ENCODE assay signal across 24 cellular contexts in the genomic region with DNA sequence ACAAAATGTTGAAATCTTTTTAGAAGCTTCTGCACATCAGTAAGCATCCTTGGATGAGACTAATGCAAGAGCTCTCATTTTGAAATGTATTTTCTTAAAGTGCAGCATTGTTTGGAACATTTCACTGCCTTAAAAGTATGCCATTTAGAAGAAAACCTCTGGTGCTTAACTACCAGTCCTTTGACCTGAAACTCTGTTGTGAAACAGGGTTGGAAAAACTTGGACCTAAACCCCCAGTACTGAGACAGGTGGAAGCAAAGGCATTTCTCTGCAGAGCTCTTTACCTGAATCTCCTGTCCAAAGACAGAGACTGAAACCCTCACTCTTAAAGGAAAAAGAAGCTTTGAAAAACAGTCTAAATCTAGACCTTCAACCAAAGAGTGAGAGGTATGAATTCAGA.
"Had no signal": no experiment of that assay in that cellular context is flagged by ENCODE, and none has a peak within 500 bp of the region (broad histone marks: within the 10 kb centered on the region; RNA-seq: fewer than 3 reads in every experiment).

No MANE protein-coding gene starts in this region.

- H3K27ac ChIP-seq: coronary artery, dorsolateral prefrontal cortex, epithelial cell of prostate, esophagus muscularis mucosa, foreskin keratinocyte, gastroesophageal sphincter, heart left ventricle, hepatocyte, left ventricle myocardium inferior, lower lobe of right lung had no signal

- DNase-seq: dermis blood vessel endothelial cell; dorsolateral prefrontal cortex; effector CD4-positive, alpha-beta T cell; effector memory CD8-positive, alpha-beta T cell; endodermal cell; foreskin keratinocyte; heart left ventricle; hypothalamus; immature natural killer cell; islet precursor cell; left cardiac atrium; left ventricle myocardium inferior; lower lobe of right lung; mesenchymal stem cell; mucosa of descending colon had no signal

- H3K4me3 ChIP-seq: coronary artery, dorsolateral prefrontal cortex, esophagus muscularis mucosa, gastroesophageal sphincter, heart left ventricle, hepatocyte, left ventricle myocardium inferior, lower lobe of right lung, mucosa of descending colon had no signal

- H3K4me1 Mint-ChIP-seq: endodermal cell, immature natural killer cell had no signal

- ATAC-seq: effector memory CD8-positive, alpha-beta T cell; foreskin keratinocyte; gastroesophageal sphincter; heart left ventricle; left cardiac atrium; lower lobe of right lung; mucosa of descending colon had no signal

- H3K79me2 ChIP-seq: hepatocyte had no signal

- FAIRE-seq: colon, endometrium, frontal cortex had no signal

- H3K27me3 ChIP-seq: dorsolateral prefrontal cortex, esophagus muscularis mucosa, foreskin keratinocyte, gastroesophageal sphincter, heart left ventricle, hepatocyte had no signal

- H3K36me3 ChIP-seq: esophagus muscularis mucosa, gastroesophageal sphincter, heart left ventricle, left ventricle myocardium inferior, lower lobe of right lung had no signal

- H3K27me3 Mint-ChIP-seq: effector memory CD8-positive, alpha-beta T cell had no signal

- H2AFZ ChIP-seq: hepatocyte had no signal

- H3K4me2 ChIP-seq: hepatocyte had no signal

- H3K4me1 ChIP-seq: esophagus muscularis mucosa, foreskin keratinocyte, gastroesophageal sphincter, lower lobe of right lung had no signal

- H3K4me3 Mint-ChIP-seq: effector memory CD8-positive, alpha-beta T cell; endodermal cell; immature natural killer cell; mesothelial cell of epicardium had no signal

- H3K36me3 Mint-ChIP-seq: mesothelial cell of epicardium had no signal

- H3K9me3 Mint-ChIP-seq: effector memory CD8-positive, alpha-beta T cell; endodermal cell; mesothelial cell of epicardium had no signal

- H3K27ac Mint-ChIP-seq: effector memory CD8-positive, alpha-beta T cell; endodermal cell; immature natural killer cell; mesothelial cell of epicardium had no signal

- H3K9me3 ChIP-seq: esophagus muscularis mucosa, gastroesophageal sphincter, heart left ventricle, left ventricle myocardium inferior, lower lobe of right lung, mucosa of descending colon had no signal
